ENCODE assay signal across 12 cellular contexts in genomic region chr4:123299212-123299651, GRCh38.
DNase-seq lines count a peak whose midpoint lies in the region; ATAC-seq and TF ChIP-seq lines count a peak whose summit lies in the region.
"Had no signal": no experiment of that assay in that cellular context is flagged by ENCODE, and none has a peak within 500 bp of the region (broad histone marks: within the 10 kb centered on the region; RNA-seq: fewer than 3 reads in every experiment).

No MANE protein-coding gene starts in this region.

- no peaks in the 10 kb centered on the region for H3K27me3 Mint-ChIP-seq in osteocyte (ENCODE audit: unreplicated experiment)
- H3K27me3 Mint-ChIP-seq in activated CD4-positive, alpha-beta T cell treated with anti-CD3 and anti-CD28 coated beads, Interleukin-2, amount 10 ng/mL, durations not matched to agents 24 days and 14 days = no peaks in the 10 kb centered on the region
- H3K27me3 Mint-ChIP-seq: activated B cell treated with CpG ODN at 0.5 μM for 24 hours; activated naive CD4-positive, alpha-beta T cell treated with anti-CD3 and anti-CD28 coated beads, Interleukin-2, amount 50 U/mL, for 24 hours had no signal

- H3K4me3 ChIP-seq in fibroblast of mammary gland (ENCODE audit: control insufficient read depth, low read depth, low read length) = no peak overlapping the region
- H3K4me3 ChIP-seq: lung, skin epidermis had no signal

- TF ChIP-seq CTCF in fibroblast of mammary gland (conservative IDR thresholded peaks at IDR 0.05; ENCODE audit: control insufficient read depth, insufficient read depth, low read depth, low read length) (no peak), osteocyte (IDR thresholded peaks at IDR 0.05) (no peak)

- no peak overlapping the region for H3K4me3 Mint-ChIP-seq in osteocyte (ENCODE audit: unreplicated experiment)
- no peak overlapping the region for H3K4me3 Mint-ChIP-seq in activated CD4-positive, alpha-beta T cell treated with anti-CD3 and anti-CD28 coated beads, Interleukin-2, amount 10 ng/mL, durations not matched to agents 24 days and 14 days
- H3K4me3 Mint-ChIP-seq: activated B cell treated with CpG ODN at 0.5 μM for 24 hours; activated naive CD4-positive, alpha-beta T cell treated with anti-CD3 and anti-CD28 coated beads, Interleukin-2, amount 50 U/mL, for 24 hours had no signal

- peak overlapping the region; percentile 72 for H3K27ac Mint-ChIP-seq in osteocyte (ENCODE audit: unreplicated experiment)
- no peak overlapping the region for H3K27ac Mint-ChIP-seq in activated CD4-positive, alpha-beta T cell treated with anti-CD3 and anti-CD28 coated beads, Interleukin-2, amount 10 ng/mL, durations not matched to agents 24 days and 14 days
- H3K27ac Mint-ChIP-seq: activated B cell treated with CpG ODN at 0.5 μM for 24 hours; activated naive CD4-positive, alpha-beta T cell treated with anti-CD3 and anti-CD28 coated beads, Interleukin-2, amount 50 U/mL, for 24 hours had no signal

- H3K36me3 Mint-ChIP-seq in osteocyte (ENCODE audit: unreplicated experiment) = peaks cover 7% of the 10 kb centered on the region
- peaks cover 7% of the 10 kb centered on the region for H3K36me3 Mint-ChIP-seq in activated CD4-positive, alpha-beta T cell treated with anti-CD3 and anti-CD28 coated beads, Interleukin-2, amount 10 ng/mL, durations not matched to agents 24 days and 14 days (ENCODE audit: low read depth)

- intact Hi-C loops in activated CD4-positive, alpha-beta T cell treated with anti-CD3 and anti-CD28 coated beads, Interleukin-2, amount 10 ng/mL, durations not matched to agents 24 days and 14 days (cut with micrococcal nuclease) = no loop called here

- DNase-seq in GM04503 (ENCODE audit: low read depth) (peak; percentile 63), RKO (ENCODE audit: low spot score) (peak; percentile 22), fibroblast of mammary gland (ENCODE audit: low read depth) (peak; percentile 96), osteocyte (ENCODE audit: extremely low spot score, unreplicated experiment) (no peak), NCI-H1694 treated with DMSO at 0.1 percent for 48 hours (lab: John Stamatoyannopoulos, UW) (no peak), hippocampal formation (lab: John Stamatoyannopoulos, UW) (no peak)
- no peak for DNase-seq in activated CD4-positive, alpha-beta T cell treated with anti-CD3 and anti-CD28 coated beads, Interleukin-2, amount 10 ng/mL, durations not matched to agents 24 days and 14 days
- DNase-seq: activated B cell treated with CpG ODN at 0.5 μM for 24 hours had no signal

- peaks cover 28% of the 10 kb centered on the region for H3K4me1 Mint-ChIP-seq in osteocyte (ENCODE audit: unreplicated experiment)
- H3K4me1 Mint-ChIP-seq in activated CD4-positive, alpha-beta T cell treated with anti-CD3 and anti-CD28 coated beads, Interleukin-2, amount 10 ng/mL, durations not matched to agents 24 days and 14 days = peaks cover 6% of the 10 kb centered on the region

- ATAC-seq in GM19455 (IDR thresholded peaks at IDR 0.05; ENCODE audit: unreplicated experiment) = no peak

- H3K9me3 Mint-ChIP-seq in osteocyte (ENCODE audit: unreplicated experiment) = peaks cover 9% of the 10 kb centered on the region
- H3K9me3 Mint-ChIP-seq in activated CD4-positive, alpha-beta T cell treated with anti-CD3 and anti-CD28 coated beads, Interleukin-2, amount 10 ng/mL, durations not matched to agents 24 days and 14 days = peaks cover 4% of the 10 kb centered on the region
- H3K9me3 Mint-ChIP-seq: activated B cell treated with CpG ODN at 0.5 μM for 24 hours had no signal

Comparison
In these comparisons a context has a peak if more than half of its experiments do, and no peak if none do; other contexts are left out.
1. DNase-seq: peak in GM04503 (single experiment), RKO (single experiment) and fibroblast of mammary gland (single experiment); none in osteocyte (single experiment), NCI-H1694 treated with DMSO at 0.1 percent for 48 hours (single experiment), activated CD4-positive, alpha-beta T cell treated with anti-CD3 and anti-CD28 coated beads, Interleukin-2, amount 10 ng/mL, durations not matched to agents 24 days and 14 days (single experiment) and hippocampal formation (0 of 2).